ENCODE assay signal across 19 cellular contexts in genomic region chr1:29517251-29518080, GRCh38.
DNase-seq lines count a peak whose midpoint lies in the region; ATAC-seq, FAIRE-seq and TF ChIP-seq lines count a peak whose summit lies in the region.
"Had no signal": no experiment of that assay in that cellular context is flagged by ENCODE, and none has a peak within 500 bp of the region (broad histone marks: within the 10 kb centered on the region; RNA-seq: fewer than 3 reads in every experiment).

No MANE protein-coding gene starts in this region.

- POLR2A ChIA-PET in HepG2 (lab: Yijun Ruan, JAX) (no interaction called here), A673 (lab: Charles Lee; ENCODE audit: low non-redundant PET) (no interaction called here)

- in situ Hi-C loops in HepG2 (cut with HindIII; ENCODE audit: extremely low pct_ligation_motif_present, low pct_unique_long_range_greater_than_20kb) = no loop called here

- H4K20me1 ChIP-seq in HepG2 (ENCODE audit: insufficient read depth, low read length) = no peaks in the 10 kb centered on the region

- intact Hi-C loops in right lobe of liver (cut with DNase I) (no loop called here), HepG2 (cut with micrococcal nuclease; ENCODE audit: unreplicated experiment) (no loop called here), sciatic nerve (cut with DNase I) (no loop called here), A673 (cut with micrococcal nuclease; ENCODE audit: unreplicated experiment) (loop anchor here (10.0 kb wide), 1 partner anchor 567 kb away; no protein-coding TSS in a partner anchor)

- H2AFZ ChIP-seq in HepG2 (ENCODE audit: low read length) = no peak overlapping the region
- H2AFZ ChIP-seq: GM23338 had no signal

- DNase-seq in right lobe of liver = peak in 2 of 3 donors; percentile 2 to 32
- no peak for DNase-seq in HepG2 (ENCODE audit: low spot score)
- peak; percentile 44 for DNase-seq in islet precursor cell
- DNase-seq in sciatic nerve (ENCODE audit: low spot score) = peak; percentile 22
- DNase-seq in RCC 7860 (ENCODE audit: low spot score) = no peak
- DNase-seq in A673 (ENCODE audit: low spot score) = no peak
- DNase-seq in endothelial cell (ENCODE audit: low spot score) = no peak
- DNase-seq: AML-193; CD4-positive, alpha-beta T cell; DND-41; GDM1; HFFc6; NCI-H1436 treated with DMSO at 0.1 percent for 48 hours; NCI-H226; NCI-H526 treated with DMSO at 0.1 percent for 48 hours; OCI-M1 had no signal

- no peak for TF ChIP-seq POLR2A in right lobe of liver (IDR thresholded peaks at IDR 0.05)
- TF ChIP-seq POLR2A in HepG2 (IDR thresholded peaks at IDR 0.05; ENCODE audit: insufficient read depth in 1 of 2, low read depth in 2 of 2, low read length in 2 of 2) = no peak

- H3K36me3 ChIP-seq in right lobe of liver = no peaks in the 10 kb centered on the region
- no peaks in the 10 kb centered on the region for H3K36me3 ChIP-seq in HepG2 (replicated peaks in 1 of 2; ENCODE audit: control insufficient read depth in 1 of 2, insufficient read depth in 2 of 2, low read length in 2 of 2)
- H3K36me3 ChIP-seq in A673 (ENCODE audit: insufficient read depth, low read length, poor library complexity, severe bottlenecking) = no peaks in the 10 kb centered on the region

- 47% methylated on average over 4 of the region's 8 CpGs for WGBS in right lobe of liver (ENCODE audit: insufficient coverage, low coverage, low lambda C conversion rate, missing lambda C conversion rate)
- 23% methylated on average over 8 of the region's 8 CpGs for WGBS in HepG2 (ENCODE audit: low lambda C conversion rate)

- H3K27me3 Mint-ChIP-seq in endothelial cell (ENCODE audit: unreplicated experiment) = peaks cover 5% of the 10 kb centered on the region

- H3K4me1 ChIP-seq in right lobe of liver (no peaks in the 10 kb centered on the region), HepG2 (ENCODE audit: insufficient read depth, low read length) (no peaks in the 10 kb centered on the region), A673 (ENCODE audit: insufficient read depth, low read length, poor library complexity, severe bottlenecking) (no peaks in the 10 kb centered on the region)

- H3K9me3 Mint-ChIP-seq in endothelial cell (ENCODE audit: unreplicated experiment) = no peaks in the 10 kb centered on the region
- H3K9me3 Mint-ChIP-seq: CD4-positive, alpha-beta T cell had no signal

- no TSS peak for BruUV-seq in HepG2 (replicated peaks; lab: Mats Ljungman, UMichigan)
- no TSS peak for BruUV-seq in A673 (replicated peaks; lab: Mats Ljungman, UMichigan)

- no peak overlapping the region for H3K4me3 Mint-ChIP-seq in endothelial cell (ENCODE audit: unreplicated experiment)
- H3K4me3 Mint-ChIP-seq: CD4-positive, alpha-beta T cell; GM23338; HFFc6 had no signal

- H3K4me2 ChIP-seq in HepG2 (ENCODE audit: low read depth, low read length) = no peak overlapping the region
- H3K4me2 ChIP-seq: GM23338 had no signal

- H3K27ac ChIP-seq in right lobe of liver (no peak overlapping the region), HepG2 (ENCODE audit: extremely low read length, insufficient read depth, low read length) (no peak overlapping the region), A673 (ENCODE audit: low read depth, low read length, poor library complexity, severe bottlenecking) (no peak overlapping the region)

- no peaks in the 10 kb centered on the region for H3K36me3 Mint-ChIP-seq in endothelial cell (ENCODE audit: low read depth, unreplicated experiment)

- H3K4me1 Mint-ChIP-seq in endothelial cell (ENCODE audit: unreplicated experiment) = no peaks in the 10 kb centered on the region
- H3K4me1 Mint-ChIP-seq: GM23338 had no signal

- no peaks in the 10 kb centered on the region for H3K27me3 ChIP-seq in right lobe of liver
- H3K27me3 ChIP-seq in HepG2 (ENCODE audit: control insufficient read depth in 1 of 2, insufficient read depth in 2 of 2, low read length in 2 of 2) = peaks cover 2% of the 10 kb centered on the region in 2 experiments; a peak in 2 of 5 replicates
- peaks cover 58% of the 10 kb centered on the region for H3K27me3 ChIP-seq in A673 (replicated peaks; ENCODE audit: insufficient read depth, low read depth, low read length, poor library complexity)

- no peak for ATAC-seq in right lobe of liver
- no peak for ATAC-seq in HepG2
- ATAC-seq in sciatic nerve = no peak
- no peak for ATAC-seq in GM21528 (IDR thresholded peaks at IDR 0.05; ENCODE audit: low FRiP score, unreplicated experiment)
- ATAC-seq: GM23338 had no signal

- no peaks in the 10 kb centered on the region for H3K79me2 ChIP-seq in HepG2 (ENCODE audit: insufficient read depth, low read length)

- H3K27ac Mint-ChIP-seq in endothelial cell (ENCODE audit: unreplicated experiment) = no peak overlapping the region
- H3K27ac Mint-ChIP-seq: CD4-positive, alpha-beta T cell; GM23338; HFFc6 had no signal

- FAIRE-seq in HepG2 (lab: Jason Lieb, UNC) (no peak), RCC 7860 (lab: Jason Lieb, UNC) (no peak)
- FAIRE-seq: HTR-8/SVneo had no signal

- no peak overlapping the region for H3K9ac ChIP-seq in HepG2 (ENCODE audit: insufficient read depth, low read depth, low read length)

- TF ChIP-seq CTCF in right lobe of liver (IDR thresholded peaks at IDR 0.05) (no peak), HepG2 (CRISPR knock-in tag; IDR thresholded peaks at IDR 0.05) (no peak), A673 (conservative IDR thresholded peaks at IDR 0.05; ENCODE audit: low read depth, low read length) (no peak), endothelial cell (IDR thresholded peaks at IDR 0.05; ENCODE audit: unreplicated experiment) (no peak)

- H3K9me3 ChIP-seq in right lobe of liver = no peaks in the 10 kb centered on the region
- H3K9me3 ChIP-seq in HepG2 (ENCODE audit: low read length) = no peaks in the 10 kb centered on the region
- no peaks in the 10 kb centered on the region for H3K9me3 ChIP-seq in A673 (ENCODE audit: low read depth, low read length, poor library complexity, severe bottlenecking)

- CTCF ChIA-PET in HepG2 (lab: Yijun Ruan, JAX; ENCODE audit: low intra/inter-chr PET ratio, low total read pairs) (no interaction called here), A673 (lab: Charles Lee) (no interaction called here)

- TF ChIP-seq RAD21 in HepG2 (CRISPR knock-in tag; IDR thresholded peaks at IDR 0.05) = no peak

- TF ChIP-seq EP300 in HepG2 (IDR thresholded peaks at IDR 0.05; ENCODE audit: low read depth in 2 of 2, low read length in 2 of 2) (no peak), HepG2 (CRISPR knock-in tag; IDR thresholded peaks at IDR 0.05; ENCODE audit: borderline replicate concordance) (no peak)

- no peak overlapping the region for H3K4me3 ChIP-seq in right lobe of liver
- H3K4me3 ChIP-seq in HepG2 (replicated peaks in 1 of 3; ENCODE audit: insufficient read depth in 1 of 3, low read depth in 2 of 3, low read length in 3 of 3) = no peak overlapping the region
- no peak overlapping the region for H3K4me3 ChIP-seq in A673 (ENCODE audit: low read depth, low read length, poor library complexity, severe bottlenecking)
- H3K4me3 ChIP-seq: GM23338 had no signal

TF ChIP-seq in HepG2, 621 proteins besides CTCF, POLR2A, EP300 and RAD21 (continues in another document):
- TF ChIP-seq ZFAT (CRISPR knock-in tag; conservative IDR thresholded peaks at IDR 0.05) = no peak
- no peak for TF ChIP-seq PHB2 (IDR thresholded peaks at IDR 0.05; ENCODE audit: partially characterized antibody)
- no peak for TF ChIP-seq GLMP (CRISPR knock-in tag; IDR thresholded peaks at IDR 0.05; ENCODE audit: borderline replicate concordance)
- TF ChIP-seq ATF3 (CRISPR knock-in tag; IDR thresholded peaks at IDR 0.05) = no peak
- TF ChIP-seq TBX3 (IDR thresholded peaks at IDR 0.05; ENCODE audit: borderline replicate concordance) = no peak
- no peak for TF ChIP-seq RNF219 (CRISPR knock-in tag; IDR thresholded peaks at IDR 0.05)
- no peak for TF ChIP-seq IRF9 (CRISPR knock-in tag; IDR thresholded peaks at IDR 0.05; ENCODE audit: borderline replicate concordance)
- TF ChIP-seq ZNF160 (CRISPR knock-in tag; IDR thresholded peaks at IDR 0.05) = no peak
- TF ChIP-seq DDIT3 (CRISPR knock-in tag; IDR thresholded peaks at IDR 0.05) = no peak

Comparison
In these comparisons a context has a peak if more than half of its experiments do, and no peak if none do; other contexts are left out.
1. DNase-seq: peak in right lobe of liver (2 of 3), islet precursor cell (single experiment) and sciatic nerve (single experiment); none in HepG2 (single experiment), RCC 7860 (single experiment), A673 (single experiment) and endothelial cell (single experiment).